1 cellular context compared by ENCODE assay signal in the genomic region with DNA sequence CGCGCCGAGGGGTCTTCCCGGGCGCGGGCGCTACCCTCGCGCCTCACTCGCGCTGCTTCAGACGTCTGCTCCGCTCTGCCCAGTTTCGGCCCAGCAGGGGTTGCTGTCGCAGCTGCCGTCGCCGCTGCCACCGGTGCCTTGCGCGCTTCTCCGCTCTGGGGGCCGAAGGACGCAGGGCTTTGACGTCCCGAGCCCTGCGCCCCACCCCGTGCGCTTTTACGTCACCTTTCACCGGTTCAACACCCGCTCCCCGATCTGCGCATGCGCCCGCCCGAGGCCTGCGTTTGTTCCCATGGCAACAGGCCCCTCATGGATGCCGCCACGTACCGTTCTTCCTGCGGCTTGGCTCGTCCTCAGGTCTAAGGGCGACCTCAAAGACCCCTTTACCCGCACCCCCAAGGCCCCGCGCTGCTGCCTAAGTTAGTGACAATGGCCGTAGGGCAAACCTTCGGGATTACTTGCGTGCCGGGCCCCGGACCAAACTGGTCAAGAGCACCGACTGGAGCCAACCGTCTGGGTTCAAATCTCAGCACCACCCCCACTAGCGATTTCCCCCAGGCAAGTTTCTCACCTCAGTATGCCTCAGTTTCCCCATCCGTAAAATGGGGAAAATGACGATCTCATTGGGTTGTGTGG.
TF ChIP-seq lines count a peak whose summit lies in the region.

No MANE protein-coding gene starts in this region.

TF ChIP-seq in K562, 482 proteins besides CTCF, POLR2A, EP300 and RAD21 (continued from another document and continues in another):
- TF ChIP-seq, protein P1, sequence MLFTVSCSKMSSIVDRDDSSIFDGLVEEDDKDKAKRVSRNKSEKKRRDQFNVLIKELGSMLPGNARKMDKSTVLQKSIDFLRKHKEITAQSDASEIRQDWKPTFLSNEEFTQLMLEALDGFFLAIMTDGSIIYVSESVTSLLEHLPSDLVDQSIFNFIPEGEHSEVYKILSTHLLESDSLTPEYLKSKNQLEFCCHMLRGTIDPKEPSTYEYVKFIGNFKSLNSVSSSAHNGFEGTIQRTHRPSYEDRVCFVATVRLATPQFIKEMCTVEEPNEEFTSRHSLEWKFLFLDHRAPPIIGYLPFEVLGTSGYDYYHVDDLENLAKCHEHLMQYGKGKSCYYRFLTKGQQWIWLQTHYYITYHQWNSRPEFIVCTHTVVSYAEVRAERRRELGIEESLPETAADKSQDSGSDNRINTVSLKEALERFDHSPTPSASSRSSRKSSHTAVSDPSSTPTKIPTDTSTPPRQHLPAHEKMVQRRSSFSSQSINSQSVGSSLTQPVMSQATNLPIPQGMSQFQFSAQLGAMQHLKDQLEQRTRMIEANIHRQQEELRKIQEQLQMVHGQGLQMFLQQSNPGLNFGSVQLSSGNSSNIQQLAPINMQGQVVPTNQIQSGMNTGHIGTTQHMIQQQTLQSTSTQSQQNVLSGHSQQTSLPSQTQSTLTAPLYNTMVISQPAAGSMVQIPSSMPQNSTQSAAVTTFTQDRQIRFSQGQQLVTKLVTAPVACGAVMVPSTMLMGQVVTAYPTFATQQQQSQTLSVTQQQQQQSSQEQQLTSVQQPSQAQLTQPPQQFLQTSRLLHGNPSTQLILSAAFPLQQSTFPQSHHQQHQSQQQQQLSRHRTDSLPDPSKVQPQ (CRISPR knock-in tag; IDR thresholded peaks at IDR 0.05; ENCODE audit: borderline replicate concordance) = no peak
- TF ChIP-seq MAFF (IDR thresholded peaks at IDR 0.05; ENCODE audit: low read length) (no peak), DMBX1 (CRISPR knock-in tag; IDR thresholded peaks at IDR 0.05; ENCODE audit: borderline replicate concordance) (no peak), GTF2E2 (tag; IDR thresholded peaks at IDR 0.05) (no peak), ZNF507 (tag; conservative IDR thresholded peaks at IDR 0.05) (no peak), HSF4 (CRISPR knock-in tag; IDR thresholded peaks at IDR 0.05; ENCODE audit: borderline replicate concordance) (no peak), RBM25 (IDR thresholded peaks at IDR 0.05; ENCODE audit: low read depth, low read length, severe bottlenecking) (no peak), ZNF408 (CRISPR knock-in tag; IDR thresholded peaks at IDR 0.05; ENCODE audit: low read depth) (no peak), MBD2 (IDR thresholded peaks at IDR 0.05; ENCODE audit: borderline replicate concordance, low read depth) (no peak), ZNF785 (CRISPR knock-in tag; IDR thresholded peaks at IDR 0.05) (no peak), TCF3 (CRISPR knock-in tag; IDR thresholded peaks at IDR 0.05) (no peak), KDM2B (CRISPR knock-in tag; IDR thresholded peaks at IDR 0.05) (0 out of 2 replicates have a peak, but pooled peaks have one; percentile 39), CXXC5 (CRISPR knock-in tag; IDR thresholded peaks at IDR 0.05) (peak; percentile 80), CREB1 (IDR thresholded peaks at IDR 0.05) (peak; percentile 97), CREB1 (CRISPR knock-in tag; IDR thresholded peaks at IDR 0.05) (peak; percentile 98), CHD1 (IDR thresholded peaks at IDR 0.05; ENCODE audit: low read length) (no peak), MEIS2 (IDR thresholded peaks at IDR 0.05; ENCODE audit: partially characterized antibody) (peak; percentile 88), ILF3 (IDR thresholded peaks at IDR 0.05; ENCODE audit: borderline replicate concordance) (no peak), ZC3H4 (CRISPR knock-in tag; IDR thresholded peaks at IDR 0.05; ENCODE audit: borderline replicate concordance) (no peak), HDAC1 (IDR thresholded peaks at IDR 0.05) (peak in 1 of 2 experiments; percentile 95; a peak in 2 of 4 replicates), TBL1XR1 (IDR thresholded peaks at IDR 0.05; ENCODE audit: low read length in 2 of 2) (peak; percentile 33 to 53; a peak in 2 of 4 replicates), RFX5 (IDR thresholded peaks at IDR 0.05; ENCODE audit: low read depth, low read length) (no peak), ZNF644 (tag; IDR thresholded peaks at IDR 0.05; ENCODE audit: low read depth) (no peak), CREM (IDR thresholded peaks at IDR 0.05; ENCODE audit: low read depth) (peak; percentile 99), ZNF184 (CRISPR knock-in tag; IDR thresholded peaks at IDR 0.05) (no peak), STAT5A (IDR thresholded peaks at IDR 0.05; ENCODE audit: borderline replicate concordance, low read length) (no peak), PYGO2 (tag; IDR thresholded peaks at IDR 0.05) (no peak), NFE2 (IDR thresholded peaks at IDR 0.05; ENCODE audit: low read depth) (no peak), ERF (CRISPR knock-in tag; IDR thresholded peaks at IDR 0.05) (0 out of 2 replicates have a peak, but pooled peaks have one; percentile 16), ZNF165 (CRISPR knock-in tag; IDR thresholded peaks at IDR 0.05; ENCODE audit: borderline replicate concordance) (no peak), PTTG1 (tag; IDR thresholded peaks at IDR 0.05; ENCODE audit: low read depth) (no peak), ZNF124 (CRISPR knock-in tag; IDR thresholded peaks at IDR 0.05) (no peak), JUND (IDR thresholded peaks at IDR 0.05; ENCODE audit: borderline replicate concordance, low read depth, low read length) (peak; percentile 64), JUND (tag; IDR thresholded peaks at IDR 0.05; ENCODE audit: borderline replicate concordance, low read depth, low read length) (peak; percentile 60; the same call in 1 of the 3 replicates), SPI1 (IDR thresholded peaks at IDR 0.05; ENCODE audit: borderline replicate concordance, low read depth, low read length) (no peak), ZKSCAN3 (CRISPR knock-in tag; IDR thresholded peaks at IDR 0.05) (no peak), DNMT1 (IDR thresholded peaks at IDR 0.05) (no peak)
- TF ChIP-seq, protein P2, sequence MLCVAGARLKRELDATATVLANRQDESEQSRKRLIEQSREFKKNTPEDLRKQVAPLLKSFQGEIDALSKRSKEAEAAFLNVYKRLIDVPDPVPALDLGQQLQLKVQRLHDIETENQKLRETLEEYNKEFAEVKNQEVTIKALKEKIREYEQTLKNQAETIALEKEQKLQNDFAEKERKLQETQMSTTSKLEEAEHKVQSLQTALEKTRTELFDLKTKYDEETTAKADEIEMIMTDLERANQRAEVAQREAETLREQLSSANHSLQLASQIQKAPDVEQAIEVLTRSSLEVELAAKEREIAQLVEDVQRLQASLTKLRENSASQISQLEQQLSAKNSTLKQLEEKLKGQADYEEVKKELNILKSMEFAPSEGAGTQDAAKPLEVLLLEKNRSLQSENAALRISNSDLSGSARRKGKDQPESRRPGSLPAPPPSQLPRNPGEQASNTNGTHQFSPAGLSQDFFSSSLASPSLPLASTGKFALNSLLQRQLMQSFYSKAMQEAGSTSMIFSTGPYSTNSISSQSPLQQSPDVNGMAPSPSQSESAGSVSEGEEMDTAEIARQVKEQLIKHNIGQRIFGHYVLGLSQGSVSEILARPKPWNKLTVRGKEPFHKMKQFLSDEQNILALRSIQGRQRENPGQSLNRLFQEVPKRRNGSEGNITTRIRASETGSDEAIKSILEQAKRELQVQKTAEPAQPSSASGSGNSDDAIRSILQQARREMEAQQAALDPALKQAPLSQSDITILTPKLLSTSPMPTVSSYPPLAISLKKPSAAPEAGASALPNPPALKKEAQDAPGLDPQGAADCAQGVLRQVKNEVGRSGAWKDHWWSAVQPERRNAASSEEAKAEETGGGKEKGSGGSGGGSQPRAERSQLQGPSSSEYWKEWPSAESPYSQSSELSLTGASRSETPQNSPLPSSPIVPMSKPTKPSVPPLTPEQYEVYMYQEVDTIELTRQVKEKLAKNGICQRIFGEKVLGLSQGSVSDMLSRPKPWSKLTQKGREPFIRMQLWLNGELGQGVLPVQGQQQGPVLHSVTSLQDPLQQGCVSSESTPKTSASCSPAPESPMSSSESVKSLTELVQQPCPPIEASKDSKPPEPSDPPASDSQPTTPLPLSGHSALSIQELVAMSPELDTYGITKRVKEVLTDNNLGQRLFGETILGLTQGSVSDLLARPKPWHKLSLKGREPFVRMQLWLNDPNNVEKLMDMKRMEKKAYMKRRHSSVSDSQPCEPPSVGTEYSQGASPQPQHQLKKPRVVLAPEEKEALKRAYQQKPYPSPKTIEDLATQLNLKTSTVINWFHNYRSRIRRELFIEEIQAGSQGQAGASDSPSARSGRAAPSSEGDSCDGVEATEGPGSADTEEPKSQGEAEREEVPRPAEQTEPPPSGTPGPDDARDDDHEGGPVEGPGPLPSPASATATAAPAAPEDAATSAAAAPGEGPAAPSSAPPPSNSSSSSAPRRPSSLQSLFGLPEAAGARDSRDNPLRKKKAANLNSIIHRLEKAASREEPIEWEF (CRISPR knock-in tag; IDR thresholded peaks at IDR 0.05) = no peak
- TF ChIP-seq, protein P3, sequence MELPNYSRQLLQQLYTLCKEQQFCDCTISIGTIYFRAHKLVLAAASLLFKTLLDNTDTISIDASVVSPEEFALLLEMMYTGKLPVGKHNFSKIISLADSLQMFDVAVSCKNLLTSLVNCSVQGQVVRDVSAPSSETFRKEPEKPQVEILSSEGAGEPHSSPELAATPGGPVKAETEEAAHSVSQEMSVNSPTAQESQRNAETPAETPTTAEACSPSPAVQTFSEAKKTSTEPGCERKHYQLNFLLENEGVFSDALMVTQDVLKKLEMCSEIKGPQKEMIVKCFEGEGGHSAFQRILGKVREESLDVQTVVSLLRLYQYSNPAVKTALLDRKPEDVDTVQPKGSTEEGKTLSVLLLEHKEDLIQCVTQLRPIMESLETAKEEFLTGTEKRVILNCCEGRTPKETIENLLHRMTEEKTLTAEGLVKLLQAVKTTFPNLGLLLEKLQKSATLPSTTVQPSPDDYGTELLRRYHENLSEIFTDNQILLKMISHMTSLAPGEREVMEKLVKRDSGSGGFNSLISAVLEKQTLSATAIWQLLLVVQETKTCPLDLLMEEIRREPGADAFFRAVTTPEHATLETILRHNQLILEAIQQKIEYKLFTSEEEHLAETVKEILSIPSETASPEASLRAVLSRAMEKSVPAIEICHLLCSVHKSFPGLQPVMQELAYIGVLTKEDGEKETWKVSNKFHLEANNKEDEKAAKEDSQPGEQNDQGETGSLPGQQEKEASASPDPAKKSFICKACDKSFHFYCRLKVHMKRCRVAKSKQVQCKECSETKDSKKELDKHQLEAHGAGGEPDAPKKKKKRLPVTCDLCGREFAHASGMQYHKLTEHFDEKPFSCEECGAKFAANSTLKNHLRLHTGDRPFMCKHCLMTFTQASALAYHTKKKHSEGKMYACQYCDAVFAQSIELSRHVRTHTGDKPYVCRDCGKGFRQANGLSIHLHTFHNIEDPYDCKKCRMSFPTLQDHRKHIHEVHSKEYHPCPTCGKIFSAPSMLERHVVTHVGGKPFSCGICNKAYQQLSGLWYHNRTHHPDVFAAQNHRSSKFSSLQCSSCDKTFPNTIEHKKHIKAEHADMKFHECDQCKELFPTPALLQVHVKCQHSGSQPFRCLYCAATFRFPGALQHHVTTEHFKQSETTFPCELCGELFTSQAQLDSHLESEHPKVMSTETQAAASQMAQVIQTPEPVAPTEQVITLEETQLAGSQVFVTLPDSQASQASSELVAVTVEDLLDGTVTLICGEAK (IDR thresholded peaks at IDR 0.05) = no peak
- TF ChIP-seq, protein P3 (CRISPR knock-in tag; IDR thresholded peaks at IDR 0.05) = no peak
- TF ChIP-seq, protein P4, sequence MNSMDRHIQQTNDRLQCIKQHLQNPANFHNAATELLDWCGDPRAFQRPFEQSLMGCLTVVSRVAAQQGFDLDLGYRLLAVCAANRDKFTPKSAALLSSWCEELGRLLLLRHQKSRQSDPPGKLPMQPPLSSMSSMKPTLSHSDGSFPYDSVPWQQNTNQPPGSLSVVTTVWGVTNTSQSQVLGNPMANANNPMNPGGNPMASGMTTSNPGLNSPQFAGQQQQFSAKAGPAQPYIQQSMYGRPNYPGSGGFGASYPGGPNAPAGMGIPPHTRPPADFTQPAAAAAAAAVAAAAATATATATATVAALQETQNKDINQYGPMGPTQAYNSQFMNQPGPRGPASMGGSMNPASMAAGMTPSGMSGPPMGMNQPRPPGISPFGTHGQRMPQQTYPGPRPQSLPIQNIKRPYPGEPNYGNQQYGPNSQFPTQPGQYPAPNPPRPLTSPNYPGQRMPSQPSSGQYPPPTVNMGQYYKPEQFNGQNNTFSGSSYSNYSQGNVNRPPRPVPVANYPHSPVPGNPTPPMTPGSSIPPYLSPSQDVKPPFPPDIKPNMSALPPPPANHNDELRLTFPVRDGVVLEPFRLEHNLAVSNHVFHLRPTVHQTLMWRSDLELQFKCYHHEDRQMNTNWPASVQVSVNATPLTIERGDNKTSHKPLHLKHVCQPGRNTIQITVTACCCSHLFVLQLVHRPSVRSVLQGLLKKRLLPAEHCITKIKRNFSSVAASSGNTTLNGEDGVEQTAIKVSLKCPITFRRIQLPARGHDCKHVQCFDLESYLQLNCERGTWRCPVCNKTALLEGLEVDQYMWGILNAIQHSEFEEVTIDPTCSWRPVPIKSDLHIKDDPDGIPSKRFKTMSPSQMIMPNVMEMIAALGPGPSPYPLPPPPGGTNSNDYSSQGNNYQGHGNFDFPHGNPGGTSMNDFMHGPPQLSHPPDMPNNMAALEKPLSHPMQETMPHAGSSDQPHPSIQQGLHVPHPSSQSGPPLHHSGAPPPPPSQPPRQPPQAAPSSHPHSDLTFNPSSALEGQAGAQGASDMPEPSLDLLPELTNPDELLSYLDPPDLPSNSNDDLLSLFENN (IDR thresholded peaks at IDR 0.05; ENCODE audit: low read depth in 2 of 2, low read length in 2 of 2) = no peak
